19 cellular contexts compared by ENCODE assay signal in the genomic region with DNA sequence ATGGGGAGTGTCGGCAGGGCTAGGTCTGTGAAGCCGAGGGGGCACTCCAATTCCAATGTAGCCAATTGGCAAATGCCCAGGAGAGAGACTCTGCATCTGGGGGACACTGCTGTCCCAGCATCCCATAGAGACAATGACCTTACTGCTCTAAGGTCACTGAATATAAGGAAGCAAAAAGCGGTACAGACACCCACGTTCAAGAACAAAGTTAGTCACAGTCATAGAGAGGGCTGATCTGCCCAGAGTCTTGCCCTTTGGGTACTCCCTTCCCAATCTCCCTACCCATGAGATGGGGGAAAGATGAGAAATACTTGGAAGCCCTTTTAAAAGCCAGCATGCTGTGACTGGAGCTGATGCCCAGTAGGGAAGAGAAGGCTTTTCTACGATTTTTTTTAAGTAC.
DNase-seq lines count a peak whose midpoint lies in the region; ATAC-seq and TF ChIP-seq lines count a peak whose summit lies in the region.
"Had no signal": no experiment of that assay in that cellular context is flagged by ENCODE, and none has a peak within 500 bp of the region (broad histone marks: within the 10 kb centered on the region; RNA-seq: fewer than 3 reads in every experiment).

No MANE protein-coding gene starts in this region.

- peaks cover 81% of the 10 kb centered on the region for H3K4me1 Mint-ChIP-seq in stimulated activated naive CD8-positive, alpha-beta T cell treated with anti-CD3 and anti-CD28 coated beads, Interleukin-15, Interleukin-2, amounts not matched to agents 100 ng/mL and 50 ng/mL, for 24 hours (ENCODE audit: low read depth)
- H3K4me1 Mint-ChIP-seq in T-helper 17 cell (peaks cover 30% of the 10 kb centered on the region), memory B cell (peaks cover 49% of the 10 kb centered on the region)

- 83% methylated on average over 5 of the region's 5 CpGs for WGBS in suprapubic skin

- no peak overlapping the region for H3K4me3 ChIP-seq in suprapubic skin
- H3K4me3 ChIP-seq: K562, right atrium auricular region, upper lobe of left lung had no signal

- H3K4me3 Mint-ChIP-seq in stimulated activated naive CD8-positive, alpha-beta T cell treated with anti-CD3 and anti-CD28 coated beads, Interleukin-15, Interleukin-2, amounts not matched to agents 100 ng/mL and 50 ng/mL, for 24 hours: no peak overlapping the region
- H3K4me3 Mint-ChIP-seq in T-helper 17 cell: no peak overlapping the region
- H3K4me3 Mint-ChIP-seq in memory B cell: peak overlapping the region; percentile 87
- H3K4me3 Mint-ChIP-seq: nephron progenitor cell had no signal

- no peak for TF ChIP-seq POLR2A in suprapubic skin (IDR thresholded peaks at IDR 0.05)

- no peak for ATAC-seq in stimulated activated naive CD8-positive, alpha-beta T cell treated with anti-CD3 and anti-CD28 coated beads, Interleukin-15, Interleukin-2, amounts not matched to agents 100 U/mL and 50 U/mL, for 24 hours
- peak; percentile 22 for ATAC-seq in T-helper 17 cell
- ATAC-seq in memory B cell (ENCODE audit: low read depth): no peak
- ATAC-seq in GM21367 (IDR thresholded peaks at IDR 0.05; ENCODE audit: unreplicated experiment): no peak
- ATAC-seq in GM21529 (IDR thresholded peaks at IDR 0.05; ENCODE audit: unreplicated experiment): no peak
- ATAC-seq: K562 had no signal

- H3K27ac ChIP-seq in suprapubic skin: no peak overlapping the region
- H3K27ac ChIP-seq: brain microvascular endothelial cell, right atrium auricular region had no signal

- H3K27ac Mint-ChIP-seq in stimulated activated naive CD8-positive, alpha-beta T cell treated with anti-CD3 and anti-CD28 coated beads, Interleukin-15, Interleukin-2, amounts not matched to agents 100 ng/mL and 50 ng/mL, for 24 hours: peak overlapping the region; percentile 67
- H3K27ac Mint-ChIP-seq in T-helper 17 cell (peak overlapping the region; percentile 27), memory B cell (peak overlapping the region; percentile 99)
- H3K27ac Mint-ChIP-seq: nephron progenitor cell had no signal

- no peaks in the 10 kb centered on the region for H3K27me3 ChIP-seq in suprapubic skin
- H3K27me3 ChIP-seq: brain microvascular endothelial cell, right atrium auricular region, upper lobe of left lung had no signal

- no peaks in the 10 kb centered on the region for H3K27me3 Mint-ChIP-seq in stimulated activated naive CD8-positive, alpha-beta T cell treated with anti-CD3 and anti-CD28 coated beads, Interleukin-15, Interleukin-2, amounts not matched to agents 100 ng/mL and 50 ng/mL, for 24 hours
- H3K27me3 Mint-ChIP-seq in T-helper 17 cell (no peaks in the 10 kb centered on the region), memory B cell (no peaks in the 10 kb centered on the region)

- peaks cover 74% of the 10 kb centered on the region for H3K36me3 Mint-ChIP-seq in stimulated activated naive CD8-positive, alpha-beta T cell treated with anti-CD3 and anti-CD28 coated beads, Interleukin-15, Interleukin-2, amounts not matched to agents 100 ng/mL and 50 ng/mL, for 24 hours (ENCODE audit: low read depth)
- peaks cover 4% of the 10 kb centered on the region for H3K36me3 Mint-ChIP-seq in T-helper 17 cell (ENCODE audit: low read depth)
- peaks cover 9% of the 10 kb centered on the region for H3K36me3 Mint-ChIP-seq in memory B cell

- peaks cover 24% of the 10 kb centered on the region for H3K4me1 ChIP-seq in suprapubic skin

- peaks cover 3% of the 10 kb centered on the region for H3K36me3 ChIP-seq in suprapubic skin
- H3K36me3 ChIP-seq: right atrium auricular region had no signal

- no peaks in the 10 kb centered on the region for H3K9me3 Mint-ChIP-seq in stimulated activated naive CD8-positive, alpha-beta T cell treated with anti-CD3 and anti-CD28 coated beads, Interleukin-15, Interleukin-2, amounts not matched to agents 100 ng/mL and 50 ng/mL, for 24 hours
- H3K9me3 Mint-ChIP-seq in memory B cell: no peaks in the 10 kb centered on the region
- H3K9me3 Mint-ChIP-seq: nephron progenitor cell had no signal

- TF ChIP-seq EP300 in suprapubic skin (IDR thresholded peaks at IDR 0.05): no peak

- DNase-seq in stimulated activated naive CD8-positive, alpha-beta T cell treated with anti-CD3 and anti-CD28 coated beads, Interleukin-15, Interleukin-2, amounts not matched to agents 100 U/mL and 50 U/mL, for 24 hours: no peak
- DNase-seq in T-helper 17 cell (no peak), memory B cell (ENCODE audit: low spot score in 2 of 2) (no peak), suprapubic skin (ENCODE audit: low spot score in 2 of 2) (no peak)
- no peak for DNase-seq in activated CD4-positive, alpha-beta T cell treated with anti-CD3 and anti-CD28 coated beads, Interleukin-2, amount 50 U/mL, for 4 hours
- DNase-seq: activated effector memory CD4-positive, alpha-beta T cell treated with anti-CD3 and anti-CD28 coated beads, Interleukin-2, amount 50 U/mL, for 16 hours; brain microvascular endothelial cell; effector CD4-positive, alpha-beta T cell; H7; NCI-H1417 treated with DMSO at 0.1 percent for 48 hours; nephron progenitor cell; stimulated activated CD4-positive, alpha-beta T cell treated with anti-CD3 and anti-CD28 coated beads, Interleukin-2, amount 100 ng/mL, for 24 hours; stimulated activated CD8-positive, alpha-beta memory T cell treated with anti-CD3 and anti-CD28 coated beads, Interleukin-4, amount 100 ng/mL, for 48 hours had no signal

- H3K9me3 ChIP-seq in T-helper 17 cell (ENCODE audit: control insufficient read depth, low read length, poor library complexity, severe bottlenecking): no peaks in the 10 kb centered on the region
- no peaks in the 10 kb centered on the region for H3K9me3 ChIP-seq in suprapubic skin
- H3K9me3 ChIP-seq: right atrium auricular region, upper lobe of left lung had no signal

- TF ChIP-seq CTCF in suprapubic skin (IDR thresholded peaks at IDR 0.05): no peak

Comparison
In these comparisons a context has a peak if more than half of its experiments do, and no peak if none do; other contexts are left out.
1. H3K27ac Mint-ChIP-seq: peak in every context shown above with its lines; median percentile 99 in memory B cell; 67 in stimulated activated naive CD8-positive, alpha-beta T cell treated with anti-CD3 and anti-CD28 coated beads, Interleukin-15, Interleukin-2, amounts not matched to agents 100 ng/mL and 50 ng/mL, for 24 hours; 27 in T-helper 17 cell.